Comparison of ENCODE assay signal across 29 cellular contexts in the genomic region with DNA sequence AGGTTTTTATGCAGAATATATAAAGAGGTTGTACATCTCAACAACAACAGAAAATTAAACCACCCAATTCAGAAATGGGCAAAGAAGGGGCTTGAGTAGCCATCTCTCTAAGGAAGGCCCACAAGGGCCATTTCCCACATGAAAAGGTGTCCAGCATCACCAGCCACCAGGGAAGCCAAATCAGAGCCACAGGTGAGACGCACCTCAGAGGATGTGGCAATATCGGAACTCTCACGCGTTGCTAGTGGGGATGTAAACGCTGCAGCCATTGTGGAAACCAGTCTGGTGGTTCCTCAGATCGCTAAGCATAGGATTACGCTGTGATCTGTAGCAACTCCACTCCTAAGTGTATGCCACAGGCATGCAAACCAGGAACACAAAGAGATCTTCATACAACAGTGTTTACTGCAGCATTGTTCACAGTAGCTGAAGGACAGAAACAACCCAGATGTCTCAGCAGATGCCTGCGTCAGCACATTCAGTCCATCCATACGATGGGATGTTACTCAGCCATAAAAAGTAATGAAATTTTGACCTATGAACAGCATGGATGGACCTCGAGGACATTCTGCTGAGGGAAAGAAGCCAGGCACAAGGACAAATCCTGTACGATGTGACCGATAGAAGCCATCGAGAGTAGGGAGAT.
DNase-seq lines count a peak whose midpoint lies in the region; ATAC-seq, FAIRE-seq and TF ChIP-seq lines count a peak whose summit lies in the region.
"Had no signal": no experiment of that assay in that cellular context is flagged by ENCODE, and none has a peak within 500 bp of the region (broad histone marks: within the 10 kb centered on the region; RNA-seq: fewer than 3 reads in every experiment).

No MANE protein-coding gene starts in this region.

- DNase-seq in activated CD4-positive, alpha-beta memory T cell treated with anti-CD3 and anti-CD28 coated beads, Interleukin-2, amount 10 ng/mL, durations not matched to agents 7 days and 5 days, result no peak
- DNase-seq in activated CD4-positive, alpha-beta memory T cell treated with anti-CD3 and anti-CD28 coated beads for 36 hours, result no peak
- DNase-seq in kidney (peak; percentile 53), superior temporal gyrus (ENCODE audit: extremely low spot score) (peak; percentile 74), D341Med (ENCODE audit: low spot score) (no peak), pancreas (no peak), dermis blood vessel endothelial cell (no peak)
- DNase-seq: activated CD4-positive, alpha-beta T cell treated with anti-CD3 and anti-CD28 coated beads for 36 hours; COR-L47; DMS79; effector memory CD8-positive, alpha-beta T cell; foreskin keratinocyte; GF-D8; GM23248; NCI-H748 treated with DMSO at 0.1 percent for 48 hours; stimulated activated CD4-positive, alpha-beta T cell treated with anti-CD3 and anti-CD28 coated beads, Interleukin-15, amount 100 ng/mL, for 24 hours; T-helper 2 cell; upper lobe of left lung had no signal

- H3K27ac ChIP-seq in kidney (ENCODE audit: low read depth in 2 of 2, low read length in 2 of 2), result no peak overlapping the region
- H3K27ac ChIP-seq in pancreas, result no peak overlapping the region
- H3K27ac ChIP-seq: BLaER1 treated with 17β-estradiol and CSF1 and Interleukin-3, amounts not matched to agents 10 nM and 100 nM; foreskin keratinocyte; GM23248; hepatocyte; upper lobe of left lung had no signal

- FAIRE-seq in kidney (lab: Jason Lieb, UNC) (no peak), pancreas (lab: Jason Lieb, UNC) (no peak)
- FAIRE-seq: colon, GM18507, HTR-8/SVneo had no signal

- peaks cover 21 to 34% of the 10 kb centered on the region in 2 donors for H3K36me3 ChIP-seq in kidney (ENCODE audit: control insufficient read depth in 1 of 2, insufficient read depth in 2 of 2, low read length in 2 of 2)
- peaks cover 0 to 22% (median 0%) of the 10 kb centered on the region in 3 donors for H3K36me3 ChIP-seq in pancreas

- no peak for ATAC-seq in activated T-helper 17 cell treated with anti-CD3 and anti-CD28 coated beads, Interleukin-2, amount 50 U/mL, for 72 hours (replicated peaks)
- ATAC-seq in pancreas, result no peak
- ATAC-seq: activated CD4-positive, alpha-beta T cell treated with anti-CD3 and anti-CD28 coated beads for 36 hours; effector memory CD8-positive, alpha-beta T cell; esophagus mucosa; foreskin keratinocyte; SK-N-SH treated with all-trans-retinoic acid at 6 μM for 48 hours had no signal

- H3K9me3 ChIP-seq in kidney (ENCODE audit: control insufficient read depth in 1 of 2, low read length in 2 of 2) (no peaks in the 10 kb centered on the region), pancreas (no peaks in the 10 kb centered on the region)
- H3K9me3 ChIP-seq: upper lobe of left lung had no signal

- CTCF ChIA-PET in activated CD4-positive, alpha-beta memory T cell treated with anti-CD3 and anti-CD28 coated beads, Interleukin-2, amount 10 ng/mL, durations not matched to agents 7 days and 5 days (lab: Charles Lee), result no interaction called here
- CTCF ChIA-PET in activated CD4-positive, alpha-beta memory T cell treated with anti-CD3 and anti-CD28 coated beads for 36 hours (lab: Charles Lee), result interaction anchor here (0.9 kb wide), 1 partner anchor 120 kb away, joined by 3 read pairs; no protein-coding TSS in a partner anchor

- no peak overlapping the region for H3K4me3 Mint-ChIP-seq in activated CD4-positive, alpha-beta memory T cell treated with anti-CD3 and anti-CD28 coated beads, Interleukin-2, amount 10 ng/mL, durations not matched to agents 7 days and 5 days
- H3K4me3 Mint-ChIP-seq in activated CD4-positive, alpha-beta memory T cell treated with anti-CD3 and anti-CD28 coated beads for 36 hours, result no peak overlapping the region
- no peak overlapping the region for H3K4me3 Mint-ChIP-seq in activated T-helper 17 cell treated with anti-CD3 and anti-CD28 coated beads, Interleukin-2, amount 50 U/mL, for 72 hours
- H3K4me3 Mint-ChIP-seq: activated CD4-positive, alpha-beta T cell treated with anti-CD3 and anti-CD28 coated beads for 36 hours; brain; effector memory CD8-positive, alpha-beta T cell; stimulated activated naive CD8-positive, alpha-beta T cell treated with anti-CD3 and anti-CD28 coated beads, Interleukin-15, Interleukin-2, amounts not matched to agents 100 ng/mL and 50 ng/mL, for 24 hours had no signal

- no peaks in the 10 kb centered on the region for H3K27me3 Mint-ChIP-seq in activated CD4-positive, alpha-beta memory T cell treated with anti-CD3 and anti-CD28 coated beads, Interleukin-2, amount 10 ng/mL, durations not matched to agents 7 days and 5 days
- no peaks in the 10 kb centered on the region for H3K27me3 Mint-ChIP-seq in activated CD4-positive, alpha-beta memory T cell treated with anti-CD3 and anti-CD28 coated beads for 36 hours
- H3K27me3 Mint-ChIP-seq in activated T-helper 17 cell treated with anti-CD3 and anti-CD28 coated beads, Interleukin-2, amount 50 U/mL, for 72 hours, result no peaks in the 10 kb centered on the region
- H3K27me3 Mint-ChIP-seq: activated CD4-positive, alpha-beta T cell treated with anti-CD3 and anti-CD28 coated beads for 36 hours; brain; effector memory CD8-positive, alpha-beta T cell; progenitor cell of endocrine pancreas; stimulated activated naive CD8-positive, alpha-beta T cell treated with anti-CD3 and anti-CD28 coated beads, Interleukin-15, Interleukin-2, amounts not matched to agents 100 ng/mL and 50 ng/mL, for 24 hours had no signal

- H3K4me1 ChIP-seq in kidney (ENCODE audit: control insufficient read depth in 1 of 2, insufficient read depth in 1 of 2, low read depth in 1 of 2, low read length in 2 of 2) (peaks cover 0 to 8% of the 10 kb centered on the region in 2 donors), pancreas (peaks cover 0 to 13% (median 7%) of the 10 kb centered on the region in 3 donors)
- H3K4me1 ChIP-seq: foreskin keratinocyte had no signal

- H3K4me3 ChIP-seq in kidney (ENCODE audit: low read length in 2 of 2) (no peak overlapping the region), pancreas (no peak overlapping the region)
- H3K4me3 ChIP-seq: BLaER1 treated with 17β-estradiol and CSF1 and Interleukin-3, amounts not matched to agents 10 nM and 100 nM; GM23248; hepatocyte; upper lobe of left lung had no signal

- H3K4me1 Mint-ChIP-seq in activated CD4-positive, alpha-beta memory T cell treated with anti-CD3 and anti-CD28 coated beads, Interleukin-2, amount 10 ng/mL, durations not matched to agents 7 days and 5 days, result peaks cover 11% of the 10 kb centered on the region
- peaks cover under 1% of the 10 kb centered on the region for H3K4me1 Mint-ChIP-seq in activated CD4-positive, alpha-beta memory T cell treated with anti-CD3 and anti-CD28 coated beads for 36 hours (ENCODE audit: low read depth)
- peaks cover 2% of the 10 kb centered on the region for H3K4me1 Mint-ChIP-seq in activated T-helper 17 cell treated with anti-CD3 and anti-CD28 coated beads, Interleukin-2, amount 50 U/mL, for 72 hours
- H3K4me1 Mint-ChIP-seq: activated CD4-positive, alpha-beta T cell treated with anti-CD3 and anti-CD28 coated beads for 36 hours; brain had no signal

- H3K9ac ChIP-seq in kidney (ENCODE audit: low read length in 2 of 2), result no peak overlapping the region
- H3K9ac ChIP-seq: BLaER1 treated with 17β-estradiol and CSF1 and Interleukin-3, amounts not matched to agents 10 nM and 100 nM; GM23248 had no signal

- TF ChIP-seq CTCF in kidney (IDR thresholded peaks at IDR 0.05; ENCODE audit: borderline replicate concordance, extremely low read depth, insufficient read depth), result no peak
- no peak for TF ChIP-seq CTCF in pancreas (IDR thresholded peaks at IDR 0.05)

- no peaks in the 10 kb centered on the region for H3K9me3 Mint-ChIP-seq in activated CD4-positive, alpha-beta memory T cell treated with anti-CD3 and anti-CD28 coated beads, Interleukin-2, amount 10 ng/mL, durations not matched to agents 7 days and 5 days
- H3K9me3 Mint-ChIP-seq in activated CD4-positive, alpha-beta memory T cell treated with anti-CD3 and anti-CD28 coated beads for 36 hours, result no peaks in the 10 kb centered on the region
- no peaks in the 10 kb centered on the region for H3K9me3 Mint-ChIP-seq in activated T-helper 17 cell treated with anti-CD3 and anti-CD28 coated beads, Interleukin-2, amount 50 U/mL, for 72 hours
- H3K9me3 Mint-ChIP-seq: brain; effector memory CD8-positive, alpha-beta T cell; stimulated activated naive CD8-positive, alpha-beta T cell treated with anti-CD3 and anti-CD28 coated beads, Interleukin-15, Interleukin-2, amounts not matched to agents 100 ng/mL and 50 ng/mL, for 24 hours had no signal

- H3K36me3 Mint-ChIP-seq in activated CD4-positive, alpha-beta memory T cell treated with anti-CD3 and anti-CD28 coated beads, Interleukin-2, amount 10 ng/mL, durations not matched to agents 7 days and 5 days (ENCODE audit: low read depth), result peaks cover 56% of the 10 kb centered on the region
- H3K36me3 Mint-ChIP-seq in activated CD4-positive, alpha-beta memory T cell treated with anti-CD3 and anti-CD28 coated beads for 36 hours, result peaks cover 35% of the 10 kb centered on the region
- H3K36me3 Mint-ChIP-seq in activated T-helper 17 cell treated with anti-CD3 and anti-CD28 coated beads, Interleukin-2, amount 50 U/mL, for 72 hours (ENCODE audit: low read depth), result peaks cover 85% of the 10 kb centered on the region

- peak overlapping the region; percentile 16 for H3K27ac Mint-ChIP-seq in activated CD4-positive, alpha-beta memory T cell treated with anti-CD3 and anti-CD28 coated beads, Interleukin-2, amount 10 ng/mL, durations not matched to agents 7 days and 5 days
- no peak overlapping the region for H3K27ac Mint-ChIP-seq in activated CD4-positive, alpha-beta memory T cell treated with anti-CD3 and anti-CD28 coated beads for 36 hours
- H3K27ac Mint-ChIP-seq in activated T-helper 17 cell treated with anti-CD3 and anti-CD28 coated beads, Interleukin-2, amount 50 U/mL, for 72 hours, result peak overlapping the region; percentile 73
- H3K27ac Mint-ChIP-seq: activated CD4-positive, alpha-beta T cell treated with anti-CD3 and anti-CD28 coated beads for 36 hours; effector memory CD8-positive, alpha-beta T cell; progenitor cell of endocrine pancreas; stimulated activated naive CD8-positive, alpha-beta T cell treated with anti-CD3 and anti-CD28 coated beads, Interleukin-15, Interleukin-2, amounts not matched to agents 100 ng/mL and 50 ng/mL, for 24 hours had no signal

- intact Hi-C loops in activated CD4-positive, alpha-beta memory T cell treated with anti-CD3 and anti-CD28 coated beads for 36 hours (cut with micrococcal nuclease), result no loop called here
- intact Hi-C loops in kidney (cut with DNase I) (no loop called here), pancreas (cut with DNase I) (no loop called here)

- 87 to 92% methylated on average over 13 of the region's 13 CpGs for WGBS in pancreas, 2 donors

- POLR2A ChIA-PET in activated CD4-positive, alpha-beta memory T cell treated with anti-CD3 and anti-CD28 coated beads, Interleukin-2, amount 10 ng/mL, durations not matched to agents 7 days and 5 days (lab: Charles Lee), result no interaction called here
- POLR2A ChIA-PET in activated CD4-positive, alpha-beta memory T cell treated with anti-CD3 and anti-CD28 coated beads for 36 hours (lab: Charles Lee), result no interaction called here

- no peaks in the 10 kb centered on the region for H3K27me3 ChIP-seq in pancreas
- H3K27me3 ChIP-seq: BLaER1 treated with 17β-estradiol and CSF1 and Interleukin-3, amounts not matched to agents 10 nM and 100 nM; foreskin keratinocyte; hepatocyte; upper lobe of left lung had no signal

Comparison
In these comparisons a context has a peak if more than half of its experiments do, and no peak if none do; other contexts are left out.
1. DNase-seq: peak in kidney (single experiment) and superior temporal gyrus (single experiment); none in activated CD4-positive, alpha-beta memory T cell treated with anti-CD3 and anti-CD28 coated beads, Interleukin-2, amount 10 ng/mL, durations not matched to agents 7 days and 5 days (single experiment), activated CD4-positive, alpha-beta memory T cell treated with anti-CD3 and anti-CD28 coated beads for 36 hours (single experiment), D341Med (single experiment), pancreas (0 of 6) and dermis blood vessel endothelial cell (single experiment).